1 cellular context compared by ENCODE assay signal in genomic region chr1:213564215-213564659, GRCh38.
TF ChIP-seq lines count a peak whose summit lies in the region.

No MANE protein-coding gene starts in this region.

TF ChIP-seq in HepG2, 621 proteins besides CTCF, POLR2A, EP300 and RAD21 (continued from another document and continues in another):
- TF ChIP-seq SP4 (CRISPR knock-in tag; IDR thresholded peaks at IDR 0.05) (no peak), PHF5A (CRISPR knock-in tag; IDR thresholded peaks at IDR 0.05; ENCODE audit: low read depth, unreplicated experiment) (no peak), ZUFSP (CRISPR knock-in tag; IDR thresholded peaks at IDR 0.05; ENCODE audit: borderline replicate concordance) (no peak), TGIF2 (CRISPR knock-in tag; IDR thresholded peaks at IDR 0.05) (no peak), ARNT (IDR thresholded peaks at IDR 0.05) (no peak), YEATS2 (CRISPR knock-in tag; IDR thresholded peaks at IDR 0.05; ENCODE audit: borderline replicate concordance) (no peak), ZNF703 (CRISPR knock-in tag; IDR thresholded peaks at IDR 0.05; ENCODE audit: borderline replicate concordance) (no peak), ZNF720 (CRISPR knock-in tag; IDR thresholded peaks at IDR 0.05) (no peak), ZNF557 (CRISPR knock-in tag; IDR thresholded peaks at IDR 0.05) (no peak), TRIM24 (CRISPR knock-in tag; IDR thresholded peaks at IDR 0.05) (no peak), FUBP1 (CRISPR knock-in tag; IDR thresholded peaks at IDR 0.05; ENCODE audit: borderline replicate concordance) (no peak), ZNF644 (CRISPR knock-in tag; IDR thresholded peaks at IDR 0.05; ENCODE audit: low read depth) (peak; percentile 53; the same call in 1 of the 2 replicates), PPARG (CRISPR knock-in tag; conservative IDR thresholded peaks at IDR 0.05) (no peak), ELF1 (CRISPR knock-in tag; IDR thresholded peaks at IDR 0.05) (0 out of 2 replicates have a peak, but pooled peaks have one; percentile 13), MLLT10 (CRISPR knock-in tag; IDR thresholded peaks at IDR 0.05) (no peak), MATR3 (CRISPR knock-in tag; IDR thresholded peaks at IDR 0.05) (no peak), FOXJ3 (CRISPR knock-in tag; IDR thresholded peaks at IDR 0.05; ENCODE audit: borderline replicate concordance) (no peak), DMAP1 (CRISPR knock-in tag; IDR thresholded peaks at IDR 0.05) (no peak), NFKBIZ (CRISPR knock-in tag; IDR thresholded peaks at IDR 0.05) (no peak), RAD51 (IDR thresholded peaks at IDR 0.05; ENCODE audit: borderline replicate concordance) (no peak), XBP1 (CRISPR knock-in tag; IDR thresholded peaks at IDR 0.05) (no peak), ZBTB7A (CRISPR knock-in tag; IDR thresholded peaks at IDR 0.05) (no peak), ZNF44 (CRISPR knock-in tag; IDR thresholded peaks at IDR 0.05) (no peak), ZNF446 (CRISPR knock-in tag; IDR thresholded peaks at IDR 0.05) (no peak), GATAD1 (CRISPR knock-in tag; IDR thresholded peaks at IDR 0.05) (no peak), DNMT3B (CRISPR knock-in tag; conservative IDR thresholded peaks at IDR 0.05) (no peak), ZBTB8A (CRISPR knock-in tag; IDR thresholded peaks at IDR 0.05; ENCODE audit: borderline replicate concordance, low read depth) (no peak), ZNF704 (CRISPR knock-in tag; IDR thresholded peaks at IDR 0.05; ENCODE audit: borderline replicate concordance) (no peak), PCBP1 (IDR thresholded peaks at IDR 0.05; ENCODE audit: borderline replicate concordance, low read depth, low read length) (no peak), DNMT1 (CRISPR knock-in tag; IDR thresholded peaks at IDR 0.05) (no peak), ZNF205 (CRISPR knock-in tag; IDR thresholded peaks at IDR 0.05) (no peak), FIP1L1 (IDR thresholded peaks at IDR 0.05; ENCODE audit: borderline replicate concordance, insufficient read depth, low read depth, low read length) (no peak), CCAR2 (optimal IDR thresholded peaks at IDR 0.05; ENCODE audit: low read depth, low read length) (no peak), ZNF264 (CRISPR knock-in tag; IDR thresholded peaks at IDR 0.05) (peak; percentile 43; the same call in 1 of the 2 replicates), KLF15 (CRISPR knock-in tag; IDR thresholded peaks at IDR 0.05; ENCODE audit: borderline replicate concordance) (no peak), PRDM4 (CRISPR knock-in tag; IDR thresholded peaks at IDR 0.05; ENCODE audit: borderline replicate concordance) (no peak), HNF4G (IDR thresholded peaks at IDR 0.05; ENCODE audit: borderline replicate concordance, low read depth, low read length) (peak; percentile 74), HNF4G (CRISPR knock-in tag; IDR thresholded peaks at IDR 0.05; ENCODE audit: borderline replicate concordance, low read depth) (no peak), RFXANK (CRISPR knock-in tag; IDR thresholded peaks at IDR 0.05) (no peak), ZNF530 (CRISPR knock-in tag; IDR thresholded peaks at IDR 0.05; ENCODE audit: low read depth) (no peak)
- TF ChIP-seq, protein P1, sequence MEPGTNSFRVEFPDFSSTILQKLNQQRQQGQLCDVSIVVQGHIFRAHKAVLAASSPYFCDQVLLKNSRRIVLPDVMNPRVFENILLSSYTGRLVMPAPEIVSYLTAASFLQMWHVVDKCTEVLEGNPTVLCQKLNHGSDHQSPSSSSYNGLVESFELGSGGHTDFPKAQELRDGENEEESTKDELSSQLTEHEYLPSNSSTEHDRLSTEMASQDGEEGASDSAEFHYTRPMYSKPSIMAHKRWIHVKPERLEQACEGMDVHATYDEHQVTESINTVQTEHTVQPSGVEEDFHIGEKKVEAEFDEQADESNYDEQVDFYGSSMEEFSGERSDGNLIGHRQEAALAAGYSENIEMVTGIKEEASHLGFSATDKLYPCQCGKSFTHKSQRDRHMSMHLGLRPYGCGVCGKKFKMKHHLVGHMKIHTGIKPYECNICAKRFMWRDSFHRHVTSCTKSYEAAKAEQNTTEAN (CRISPR knock-in tag; conservative IDR thresholded peaks at IDR 0.05), result no peak
- TF ChIP-seq, protein P2, sequence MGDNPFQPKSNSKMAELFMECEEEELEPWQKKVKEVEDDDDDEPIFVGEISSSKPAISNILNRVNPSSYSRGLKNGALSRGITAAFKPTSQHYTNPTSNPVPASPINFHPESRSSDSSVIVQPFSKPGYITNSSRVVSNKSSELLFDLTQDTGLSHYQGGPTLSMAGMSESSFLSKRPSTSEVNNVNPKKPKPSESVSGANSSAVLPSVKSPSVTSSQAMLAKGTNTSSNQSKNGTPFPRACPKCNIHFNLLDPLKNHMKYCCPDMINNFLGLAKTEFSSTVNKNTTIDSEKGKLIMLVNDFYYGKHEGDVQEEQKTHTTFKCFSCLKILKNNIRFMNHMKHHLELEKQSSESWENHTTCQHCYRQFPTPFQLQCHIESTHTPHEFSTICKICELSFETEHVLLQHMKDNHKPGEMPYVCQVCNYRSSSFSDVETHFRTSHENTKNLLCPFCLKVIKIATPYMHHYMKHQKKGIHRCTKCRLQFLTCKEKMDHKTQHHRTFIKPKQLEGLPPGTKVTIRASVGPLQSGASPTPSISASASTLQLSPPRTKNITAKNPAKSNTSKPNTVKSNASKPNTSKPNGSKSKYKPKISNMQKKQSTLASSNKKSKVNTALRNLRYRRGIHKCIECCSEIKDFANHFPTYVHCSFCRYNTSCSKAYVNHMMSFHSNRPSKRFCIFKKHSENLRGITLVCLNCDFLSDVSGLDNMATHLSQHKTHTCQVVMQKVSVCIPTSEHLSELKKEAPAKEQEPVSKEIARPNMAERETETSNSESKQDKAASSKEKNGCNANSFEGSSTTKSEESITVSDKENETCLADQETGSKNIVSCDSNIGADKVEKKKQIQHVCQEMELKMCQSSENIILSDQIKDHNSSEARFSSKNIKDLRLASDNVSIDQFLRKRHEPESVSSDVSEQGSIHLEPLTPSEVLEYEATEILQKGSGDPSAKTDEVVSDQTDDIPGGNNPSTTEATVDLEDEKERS (CRISPR knock-in tag; IDR thresholded peaks at IDR 0.05), result no peak
- TF ChIP-seq, protein P3, sequence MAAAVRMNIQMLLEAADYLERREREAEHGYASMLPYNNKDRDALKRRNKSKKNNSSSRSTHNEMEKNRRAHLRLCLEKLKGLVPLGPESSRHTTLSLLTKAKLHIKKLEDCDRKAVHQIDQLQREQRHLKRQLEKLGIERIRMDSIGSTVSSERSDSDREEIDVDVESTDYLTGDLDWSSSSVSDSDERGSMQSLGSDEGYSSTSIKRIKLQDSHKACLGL (CRISPR knock-in tag; IDR thresholded peaks at IDR 0.05), result no peak
- TF ChIP-seq, protein P4, sequence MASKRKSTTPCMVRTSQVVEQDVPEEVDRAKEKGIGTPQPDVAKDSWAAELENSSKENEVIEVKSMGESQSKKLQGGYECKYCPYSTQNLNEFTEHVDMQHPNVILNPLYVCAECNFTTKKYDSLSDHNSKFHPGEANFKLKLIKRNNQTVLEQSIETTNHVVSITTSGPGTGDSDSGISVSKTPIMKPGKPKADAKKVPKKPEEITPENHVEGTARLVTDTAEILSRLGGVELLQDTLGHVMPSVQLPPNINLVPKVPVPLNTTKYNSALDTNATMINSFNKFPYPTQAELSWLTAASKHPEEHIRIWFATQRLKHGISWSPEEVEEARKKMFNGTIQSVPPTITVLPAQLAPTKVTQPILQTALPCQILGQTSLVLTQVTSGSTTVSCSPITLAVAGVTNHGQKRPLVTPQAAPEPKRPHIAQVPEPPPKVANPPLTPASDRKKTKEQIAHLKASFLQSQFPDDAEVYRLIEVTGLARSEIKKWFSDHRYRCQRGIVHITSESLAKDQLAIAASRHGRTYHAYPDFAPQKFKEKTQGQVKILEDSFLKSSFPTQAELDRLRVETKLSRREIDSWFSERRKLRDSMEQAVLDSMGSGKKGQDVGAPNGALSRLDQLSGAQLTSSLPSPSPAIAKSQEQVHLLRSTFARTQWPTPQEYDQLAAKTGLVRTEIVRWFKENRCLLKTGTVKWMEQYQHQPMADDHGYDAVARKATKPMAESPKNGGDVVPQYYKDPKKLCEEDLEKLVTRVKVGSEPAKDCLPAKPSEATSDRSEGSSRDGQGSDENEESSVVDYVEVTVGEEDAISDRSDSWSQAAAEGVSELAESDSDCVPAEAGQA (IDR thresholded peaks at IDR 0.05; ENCODE audit: low read depth), result no peak
- TF ChIP-seq, protein P4 (CRISPR knock-in tag; IDR thresholded peaks at IDR 0.05; ENCODE audit: borderline replicate concordance), result no peak
- TF ChIP-seq, protein P5, sequence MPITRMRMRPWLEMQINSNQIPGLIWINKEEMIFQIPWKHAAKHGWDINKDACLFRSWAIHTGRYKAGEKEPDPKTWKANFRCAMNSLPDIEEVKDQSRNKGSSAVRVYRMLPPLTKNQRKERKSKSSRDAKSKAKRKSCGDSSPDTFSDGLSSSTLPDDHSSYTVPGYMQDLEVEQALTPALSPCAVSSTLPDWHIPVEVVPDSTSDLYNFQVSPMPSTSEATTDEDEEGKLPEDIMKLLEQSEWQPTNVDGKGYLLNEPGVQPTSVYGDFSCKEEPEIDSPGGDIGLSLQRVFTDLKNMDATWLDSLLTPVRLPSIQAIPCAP (CRISPR knock-in tag; IDR thresholded peaks at IDR 0.05; ENCODE audit: low read depth), result no peak
